Comparison of ENCODE assay signal across 8 cellular contexts in genomic region chr22:36505998-36506635, GRCh38. TPM values are rescaled to one million over a fixed set of nuclear protein-coding genes. Genes with fewer than 3 reads are reported as not detected.
A peak's percentile ranks its signal among the peaks of the same experiment; 100 is the strongest.
DNase-seq lines count a peak whose midpoint lies in the region; ATAC-seq and TF ChIP-seq lines count a peak whose summit lies in the region.

No MANE protein-coding gene starts in this region.

- H2BK15ac ChIP-seq in mesenchymal stem cell (ENCODE audit: low read depth, poor library complexity, severe bottlenecking), result peak overlapping the region; percentile 78

- H3K9me3 ChIP-seq in mesenchymal stem cell (ENCODE audit: control insufficient read depth, low read length) (no peaks in the 10 kb centered on the region), upper lobe of right lung (no peaks in the 10 kb centered on the region)

- BruUV-seq in MCF 10A (replicated peaks; lab: Mats Ljungman, UMichigan), result no TSS peak

- peak overlapping the region in 1 of 2 experiments; percentile 67 for H3K4ac ChIP-seq in mesenchymal stem cell (ENCODE audit: low read depth in 1 of 2, low read length in 2 of 2)

- peak overlapping the region in 1 of 2 experiments; percentile 43 for H2BK12ac ChIP-seq in mesenchymal stem cell (ENCODE audit: low read length in 2 of 2)

- no peak overlapping the region for H2AFZ ChIP-seq in mesenchymal stem cell (ENCODE audit: low read depth, low read length)

- H3K27ac Mint-ChIP-seq in activated naive CD4-positive, alpha-beta T cell treated with anti-CD3 and anti-CD28 coated beads, Interleukin-2, amount 10 ng/mL, durations not matched to agents 7 days and 5 days, result no peak overlapping the region
- H3K27ac Mint-ChIP-seq in MCF 10A (ENCODE audit: low read depth, unreplicated experiment), result no peak overlapping the region

- POLR2A ChIA-PET in MCF 10A (lab: Yijun Ruan, JAX), result interaction anchor here (0.7 to 5.8 kb wide), 10 partner anchors 11 to 693 kb away, joined by 3 to 44 read pairs (median 5); partner anchors contain the start of genes EIF3D, MYH9 and TXN2

- H2BK120ac ChIP-seq in mesenchymal stem cell (ENCODE audit: low read depth, low read length), result no peak overlapping the region

- H3K4me1 Mint-ChIP-seq in activated naive CD4-positive, alpha-beta T cell treated with anti-CD3 and anti-CD28 coated beads, Interleukin-2, amount 10 ng/mL, durations not matched to agents 7 days and 5 days, result peaks cover 34% of the 10 kb centered on the region
- H3K4me1 Mint-ChIP-seq in MCF 10A (ENCODE audit: insufficient read depth, unreplicated experiment), result peaks cover 8% of the 10 kb centered on the region

- H3K27ac ChIP-seq in mesenchymal stem cell (ENCODE audit: low read length, poor library complexity, severe bottlenecking) (no peak overlapping the region), upper lobe of right lung (no peak overlapping the region)

- no peak for ATAC-seq in upper lobe of right lung

- intact Hi-C loops in MCF 10A (cut with micrococcal nuclease) (no loop called here), upper lobe of right lung (cut with DNase I) (no loop called here)

- H3K4me3 ChIP-seq in mesenchymal stem cell (ENCODE audit: insufficient read depth in 1 of 2, low read depth in 1 of 2, low read length in 2 of 2), result peak overlapping the region in 1 of 2 experiments; percentile 76
- H3K4me3 ChIP-seq in upper lobe of right lung, result peak overlapping the region; percentile 69

- H3K4me2 ChIP-seq in mesenchymal stem cell (ENCODE audit: low read length, poor library complexity, severe bottlenecking), result peak overlapping the region; percentile 90

- H3K27me3 Mint-ChIP-seq in activated naive CD4-positive, alpha-beta T cell treated with anti-CD3 and anti-CD28 coated beads, Interleukin-2, amount 10 ng/mL, durations not matched to agents 7 days and 5 days, result no peaks in the 10 kb centered on the region
- no peaks in the 10 kb centered on the region for H3K27me3 Mint-ChIP-seq in MCF 10A (ENCODE audit: insufficient read depth, unreplicated experiment)

- H3K36me3 ChIP-seq in mesenchymal stem cell (ENCODE audit: control insufficient read depth in 1 of 2, insufficient read depth in 2 of 2, low read depth in 1 of 2, low read length in 2 of 2), result peaks cover 30 to 33% of the 10 kb centered on the region in 2 experiments
- H3K36me3 ChIP-seq in upper lobe of right lung, result peaks cover 14% of the 10 kb centered on the region

- no peak for DNase-seq in activated naive CD4-positive, alpha-beta T cell treated with anti-CD3 and anti-CD28 coated beads, Interleukin-2, amount 10 ng/mL, durations not matched to agents 7 days and 5 days
- DNase-seq in activated naive CD4-positive, alpha-beta T cell (lab: John Stamatoyannopoulos, UW), result no peak
- DNase-seq in MCF 10A (ENCODE audit: unreplicated experiment) (no peak), mesenchymal stem cell (no peak), upper lobe of right lung (no peak), GM19240 (ENCODE audit: insufficient read length, low spot score) (no peak), Ammon's horn (ENCODE audit: low spot score) (no peak)
- no peak for DNase-seq in stimulated activated CD4-positive, alpha-beta T cell treated with anti-CD3 and anti-CD28 coated beads, Interleukin-12 subunit alpha, Interleukin-12 subunit beta, amount 100 ng/mL, for 4 hours

- no peaks in the 10 kb centered on the region for H3K9me3 Mint-ChIP-seq in activated naive CD4-positive, alpha-beta T cell treated with anti-CD3 and anti-CD28 coated beads, Interleukin-2, amount 10 ng/mL, durations not matched to agents 7 days and 5 days
- H3K9me3 Mint-ChIP-seq in MCF 10A (ENCODE audit: unreplicated experiment), result no peaks in the 10 kb centered on the region

- no peak overlapping the region for H2BK5ac ChIP-seq in mesenchymal stem cell (ENCODE audit: low read depth, low read length, poor library complexity, severe bottlenecking)

- H3K4me3 Mint-ChIP-seq in activated naive CD4-positive, alpha-beta T cell treated with anti-CD3 and anti-CD28 coated beads, Interleukin-2, amount 10 ng/mL, durations not matched to agents 7 days and 5 days, result peak overlapping the region; percentile 71
- peak overlapping the region; percentile 77 for H3K4me3 Mint-ChIP-seq in MCF 10A (ENCODE audit: unreplicated experiment)

- CTCF ChIA-PET in activated naive CD4-positive, alpha-beta T cell treated with anti-CD3 and anti-CD28 coated beads, Interleukin-2, amount 10 ng/mL, durations not matched to agents 7 days and 5 days (lab: Charles Lee), result no interaction called here
- CTCF ChIA-PET in MCF 10A (lab: Yijun Ruan, JAX), result interaction anchor here (0.9 to 1.3 kb wide), 2 partner anchors 20 to 204 kb away, joined by 3 to 5 read pairs; no protein-coding TSS in a partner anchor

- no peaks in the 10 kb centered on the region for H3K27me3 ChIP-seq in mesenchymal stem cell (ENCODE audit: control insufficient read depth in 1 of 2, insufficient read depth in 1 of 2, low read length in 2 of 2)
- H3K27me3 ChIP-seq in upper lobe of right lung, result no peaks in the 10 kb centered on the region

- peak overlapping the region; percentile 82 for H4K91ac ChIP-seq in mesenchymal stem cell (ENCODE audit: low read length)

- WGBS in mesenchymal stem cell, result 99% methylated on average over 60 of the region's 60 CpGs

- H3K36me3 Mint-ChIP-seq in activated naive CD4-positive, alpha-beta T cell treated with anti-CD3 and anti-CD28 coated beads, Interleukin-2, amount 10 ng/mL, durations not matched to agents 7 days and 5 days, result peaks cover 11% of the 10 kb centered on the region
- H3K36me3 Mint-ChIP-seq in MCF 10A (ENCODE audit: insufficient read depth, unreplicated experiment), result peaks cover 45% of the 10 kb centered on the region

- H3K18ac ChIP-seq in mesenchymal stem cell (ENCODE audit: low read depth in 1 of 2, low read length in 2 of 2), result peak overlapping the region in 1 of 2 experiments; percentile 69

- peak overlapping the region; percentile 79 for H3K9ac ChIP-seq in mesenchymal stem cell (ENCODE audit: low read length)

- peak overlapping the region; percentile 94 for H4K8ac ChIP-seq in mesenchymal stem cell (ENCODE audit: low read length)

- H3K14ac ChIP-seq in mesenchymal stem cell (ENCODE audit: low read length in 2 of 2), result no peak overlapping the region

- peak overlapping the region; percentile 62 for H2AK5ac ChIP-seq in mesenchymal stem cell (ENCODE audit: low read length, severe bottlenecking)

- H3K23ac ChIP-seq in mesenchymal stem cell (ENCODE audit: low read length in 2 of 2), result no peak overlapping the region

- H3K79me1 ChIP-seq in mesenchymal stem cell (replicated peaks; ENCODE audit: low read length, poor library complexity, severe bottlenecking), result peaks cover 9% of the 10 kb centered on the region

- peaks cover 20% of the 10 kb centered on the region for H3K4me1 ChIP-seq in mesenchymal stem cell (ENCODE audit: control insufficient read depth, insufficient read depth, low read depth, low read length)
- H3K4me1 ChIP-seq in upper lobe of right lung, result peaks cover 16% of the 10 kb centered on the region

- TF ChIP-seq CTCF in MCF 10A (IDR thresholded peaks at IDR 0.05; ENCODE audit: unreplicated experiment) (no peak), upper lobe of right lung (IDR thresholded peaks at IDR 0.05) (no peak)

RNA-seq across cellular contexts. Expression of gene FOXRED2, which starts 0.7 kb away (rescaled TPM):
- total RNA-seq in MCF 10A (2022), result 10.9 and 11.4 TPM in 2 replicates
- polyA plus RNA-seq in mesenchymal stem cell (2013, experiment 1 of 2), result 12.9 TPM
- 12.8 TPM for polyA plus RNA-seq in mesenchymal stem cell (2013, experiment 2 of 2)
- 15.3 TPM for total RNA-seq in upper lobe of right lung

RNA-seq across cellular contexts. Expression of gene EIF3D, which starts 22.8 kb away (rescaled TPM):
- total RNA-seq in MCF 10A (2022) (258 and 306 TPM in 2 replicates), upper lobe of right lung (132 TPM)
- 145 TPM for polyA plus RNA-seq in mesenchymal stem cell (2013, experiment 1 of 2)
- 145 TPM for polyA plus RNA-seq in mesenchymal stem cell (2013, experiment 2 of 2)

RNA-seq across cellular contexts. Expression of gene TXN2, which starts 24.7 kb away (rescaled TPM):
- 61.5 and 83.2 TPM in 2 replicates for total RNA-seq in MCF 10A (2022)
- polyA plus RNA-seq in mesenchymal stem cell (2013, experiment 1 of 2), result 66.7 TPM
- polyA plus RNA-seq in mesenchymal stem cell (2013, experiment 2 of 2), result 65.6 TPM
- 54.2 TPM for total RNA-seq in upper lobe of right lung
